In genomic region chr7:105875505-105875904, GRCh38 we compare ENCODE assay signal across 8 cellular contexts. TPM values are rescaled to one million over a fixed set of nuclear protein-coding genes. Genes with fewer than 3 reads are reported as not detected.
DNase-seq lines count a peak whose midpoint lies in the region; ATAC-seq and TF ChIP-seq lines count a peak whose summit lies in the region.

No MANE protein-coding gene starts in this region.

- peak overlapping the region; percentile 95 to 99 (median 98) for H3K4me3 Mint-ChIP-seq in naive thymus-derived CD8-positive, alpha-beta T cell

- POLR2A ChIA-PET in naive thymus-derived CD8-positive, alpha-beta T cell (lab: Charles Lee) = interaction anchor here (0.6 kb wide), 1 partner anchor 105 kb away, joined by 3 read pairs; no protein-coding TSS in a partner anchor

- no peak for DNase-seq in AG09309 (ENCODE audit: low read depth)
- no peak for DNase-seq in MG63
- peak; percentile 16 for DNase-seq in dermis blood vessel endothelial cell
- no peak for DNase-seq in naive thymus-derived CD8-positive, alpha-beta T cell
- no peak for DNase-seq in NCI-H2081 (lab: John Stamatoyannopoulos, UW)
- DNase-seq in stimulated activated CD4-positive, alpha-beta T cell treated with anti-CD3 and anti-CD28 coated beads, Interleukin-2, amount 100 ng/mL, for 48 hours = no peak
- no peak for DNase-seq in stimulated activated CD8-positive, alpha-beta memory T cell treated with anti-CD3 and anti-CD28 coated beads, Interleukin-4, amount 100 ng/mL, for 48 hours

- H3K9me3 ChIP-seq in MG63 = no peaks in the 10 kb centered on the region

- no peaks in the 10 kb centered on the region for H3K36me3 ChIP-seq in MG63

- peak overlapping the region; percentile 87 to 98 (median 93) for H3K27ac Mint-ChIP-seq in naive thymus-derived CD8-positive, alpha-beta T cell

- no peak for ATAC-seq in naive thymus-derived CD8-positive, alpha-beta T cell
- no peak for ATAC-seq in HG02981 (IDR thresholded peaks at IDR 0.05; ENCODE audit: unreplicated experiment)

- H3K4me3 ChIP-seq in AG09309 (ENCODE audit: control insufficient read depth, low read depth, low read length) (peak overlapping the region; percentile 74), MG63 (peak overlapping the region; percentile 71)

- H3K4me1 Mint-ChIP-seq in naive thymus-derived CD8-positive, alpha-beta T cell = peaks cover 29 to 54% (median 47%) of the 10 kb centered on the region in 4 donors

- peaks cover 0 to 5% (median 3%) of the 10 kb centered on the region in 3 donors for H3K36me3 Mint-ChIP-seq in naive thymus-derived CD8-positive, alpha-beta T cell

- H3K27me3 ChIP-seq in MG63 = no peaks in the 10 kb centered on the region

- no peak for TF ChIP-seq CTCF in AG09309 (IDR thresholded peaks at IDR 0.05; ENCODE audit: control insufficient read depth, insufficient read depth, low read depth, low read length, missing control alignments)

- no peaks in the 10 kb centered on the region for H3K27me3 Mint-ChIP-seq in naive thymus-derived CD8-positive, alpha-beta T cell

- H3K9me3 Mint-ChIP-seq in naive thymus-derived CD8-positive, alpha-beta T cell = no peaks in the 10 kb centered on the region

RNA-seq across cellular contexts. Expression of gene ATXN7L1, which starts 0.9 kb away (rescaled TPM):
- 0.59 TPM in 1 of 2 replicates, not detected in the other for total RNA-seq in MG63 (2014; rRNA removed; shearing (Covaris generic); ENCODE audit: low replicate concordance)
- 5.8 and 8.8 TPM in 2 replicates for total RNA-seq in dermis blood vessel endothelial cell
- 10 to 100 TPM; 32.9 to 35.1 TPM for total RNA-seq in naive thymus-derived CD8-positive, alpha-beta T cell
- 10 to 100 TPM in 2 of 3 donors, 1 to 10 TPM in 1; 6.7 to 12.7 (median 10.3) TPM for polyA plus RNA-seq in naive thymus-derived CD8-positive, alpha-beta T cell
